Comparison of ENCODE assay signal across 1 cellular context in genomic region chr3:72678380-72678779, GRCh38.
TF ChIP-seq lines count a peak whose summit lies in the region.

No MANE protein-coding gene starts in this region.

TF ChIP-seq in GM23338, 12 proteins besides CTCF, POLR2A, EP300 and RAD21 (continued from another document):
- TF ChIP-seq ZNF462 (CRISPR knock-in tag; IDR thresholded peaks at IDR 0.05): no peak
- no peak for TF ChIP-seq EZH2 (IDR thresholded peaks at IDR 0.05; ENCODE audit: low read depth, unreplicated experiment)
